Comparison of ENCODE assay signal across 1 cellular context in genomic region chr13:94249512-94249911, GRCh38.
TF ChIP-seq lines count a peak whose summit lies in the region.

No MANE protein-coding gene starts in this region.

TF ChIP-seq in HEK293, 187 proteins besides CTCF, POLR2A, EP300 and RAD21 (continued from another document):
- TF ChIP-seq ATF2 (tag by site-specific recombination; IDR thresholded peaks at IDR 0.05; ENCODE audit: low read depth) (no peak), ZNF561 (tag by site-specific recombination; IDR thresholded peaks at IDR 0.05; ENCODE audit: borderline replicate concordance) (no peak), ZIC2 (tag by site-specific recombination; IDR thresholded peaks at IDR 0.05) (peak; percentile 67), ZNF76 (tag by site-specific recombination; IDR thresholded peaks at IDR 0.05; ENCODE audit: borderline replicate concordance, low read depth) (no peak), ZNF426 (tag by site-specific recombination; IDR thresholded peaks at IDR 0.05) (no peak), KLF8 (tag by site-specific recombination; IDR thresholded peaks at IDR 0.05) (no peak), ZBTB6 (tag by site-specific recombination; IDR thresholded peaks at IDR 0.05) (no peak), ZNF670 (tag by site-specific recombination; IDR thresholded peaks at IDR 0.05; ENCODE audit: low read depth) (no peak), KLF17 (tag by site-specific recombination; IDR thresholded peaks at IDR 0.05) (no peak), ZNF843 (tag by site-specific recombination; IDR thresholded peaks at IDR 0.05) (peak; percentile 57), ZNF146 (tag by site-specific recombination; IDR thresholded peaks at IDR 0.05) (no peak), HOXC10 (CRISPR knock-in tag; IDR thresholded peaks at IDR 0.05) (no peak), ZNF221 (tag by site-specific recombination; IDR thresholded peaks at IDR 0.05; ENCODE audit: borderline replicate concordance) (no peak), YY2 (tag by site-specific recombination; IDR thresholded peaks at IDR 0.05) (no peak), IKZF3 (tag by site-specific recombination; IDR thresholded peaks at IDR 0.05) (peak; percentile 36; the same call in 1 of the 2 replicates), BCL11A (tag by site-specific recombination; IDR thresholded peaks at IDR 0.05; ENCODE audit: low read depth) (no peak), SETDB1 (IDR thresholded peaks at IDR 0.05; ENCODE audit: insufficient read length, low read length) (no peak), ZNF610 (tag by site-specific recombination; IDR thresholded peaks at IDR 0.05; ENCODE audit: borderline replicate concordance) (no peak), ZNF433 (tag by site-specific recombination; IDR thresholded peaks at IDR 0.05; ENCODE audit: low read depth) (no peak), ZNF600 (tag by site-specific recombination; IDR thresholded peaks at IDR 0.05) (0 out of 2 replicates have a peak, but pooled peaks have one; percentile 31), OSR2 (tag by site-specific recombination; IDR thresholded peaks at IDR 0.05) (peak; percentile 74)
- TF ChIP-seq, protein P1, sequence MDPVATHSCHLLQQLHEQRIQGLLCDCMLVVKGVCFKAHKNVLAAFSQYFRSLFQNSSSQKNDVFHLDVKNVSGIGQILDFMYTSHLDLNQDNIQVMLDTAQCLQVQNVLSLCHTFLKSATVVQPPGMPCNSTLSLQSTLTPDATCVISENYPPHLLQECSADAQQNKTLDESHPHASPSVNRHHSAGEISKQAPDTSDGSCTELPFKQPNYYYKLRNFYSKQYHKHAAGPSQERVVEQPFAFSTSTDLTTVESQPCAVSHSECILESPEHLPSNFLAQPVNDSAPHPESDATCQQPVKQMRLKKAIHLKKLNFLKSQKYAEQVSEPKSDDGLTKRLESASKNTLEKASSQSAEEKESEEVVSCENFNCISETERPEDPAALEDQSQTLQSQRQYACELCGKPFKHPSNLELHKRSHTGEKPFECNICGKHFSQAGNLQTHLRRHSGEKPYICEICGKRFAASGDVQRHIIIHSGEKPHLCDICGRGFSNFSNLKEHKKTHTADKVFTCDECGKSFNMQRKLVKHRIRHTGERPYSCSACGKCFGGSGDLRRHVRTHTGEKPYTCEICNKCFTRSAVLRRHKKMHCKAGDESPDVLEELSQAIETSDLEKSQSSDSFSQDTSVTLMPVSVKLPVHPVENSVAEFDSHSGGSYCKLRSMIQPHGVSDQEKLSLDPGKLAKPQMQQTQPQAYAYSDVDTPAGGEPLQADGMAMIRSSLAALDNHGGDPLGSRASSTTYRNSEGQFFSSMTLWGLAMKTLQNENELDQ (tag by site-specific recombination; IDR thresholded peaks at IDR 0.05; ENCODE audit: low read depth) = no peak
